10 cellular contexts compared by ENCODE assay signal in the genomic region with DNA sequence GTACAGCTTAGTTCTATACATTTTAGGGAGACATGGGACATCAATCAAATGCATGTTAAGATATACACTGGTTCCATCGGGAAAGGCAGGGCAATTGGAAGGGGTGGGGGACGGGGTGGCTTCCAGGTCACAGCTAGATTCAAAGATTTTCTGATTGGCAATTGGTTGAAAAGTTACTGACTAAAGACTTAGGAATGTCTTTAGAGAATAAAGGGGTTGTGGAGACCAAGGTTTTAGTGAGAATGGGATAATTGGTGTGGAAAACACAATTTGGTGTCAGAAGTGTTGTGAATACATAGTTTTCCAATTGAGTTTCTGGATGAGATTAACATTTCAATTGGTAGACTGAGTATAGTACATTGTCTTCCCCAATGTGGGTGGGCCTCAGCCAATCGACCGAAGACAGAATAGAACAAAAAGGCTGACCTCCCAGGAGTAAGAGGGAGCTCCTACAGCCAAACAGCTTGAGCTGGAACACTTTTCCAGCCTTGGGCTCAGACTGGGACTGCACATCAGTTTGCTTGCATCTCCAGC. TPM values are rescaled to one million over a fixed set of nuclear protein-coding genes. Genes with fewer than 3 reads are reported as not detected.
DNase-seq lines count a peak whose midpoint lies in the region; ATAC-seq, FAIRE-seq and TF ChIP-seq lines count a peak whose summit lies in the region.
"Had no signal": no experiment of that assay in that cellular context is flagged by ENCODE, and none has a peak within 500 bp of the region (broad histone marks: within the 10 kb centered on the region; RNA-seq: fewer than 3 reads in every experiment).

No MANE protein-coding gene starts in this region.

- no peaks in the 10 kb centered on the region for H3K9me3 ChIP-seq in pancreas
- H3K9me3 ChIP-seq in breast epithelium = no peaks in the 10 kb centered on the region

- no peak for DNase-seq in activated T-cell treated with anti-CD3 and anti-CD28 coated beads, Interleukin-2, amount 50 U/mL, for 72 hours
- DNase-seq in activated T-cell treated with anti-CD3 and anti-CD28 coated beads, Interleukin-2, amount 50 U/mL, for 48 hours = no peak
- DNase-seq in immature natural killer cell (no peak), pancreas (no peak), breast epithelium (ENCODE audit: low spot score in 2 of 2) (no peak)
- no peak for DNase-seq in stimulated activated naive B cell treated with anti-CD40 and anti-IgM and Interleukin-4, amounts not matched to agents 10 μg/mL and 1 μg/mL and 100 μg/mL, for 72 hours
- no peak for DNase-seq in stimulated activated naive CD4-positive, alpha-beta T cell (lab: John Stamatoyannopoulos, UW)

- H3K4me1 Mint-ChIP-seq in activated T-cell treated with anti-CD3 and anti-CD28 coated beads, Interleukin-2, amount 50 U/mL, for 72 hours (ENCODE audit: low read depth) = peaks cover 12% of the 10 kb centered on the region
- peaks cover 9% of the 10 kb centered on the region for H3K4me1 Mint-ChIP-seq in activated T-helper 17 cell treated with anti-CD3 and anti-CD28 coated beads, Interleukin-2, amount 50 U/mL, for 72 hours
- H3K4me1 Mint-ChIP-seq in immature natural killer cell = peaks cover 13 to 23% of the 10 kb centered on the region in 2 donors
- H3K4me1 Mint-ChIP-seq in stimulated activated naive B cell treated with anti-CD40 and anti-IgM and Interleukin-4, amounts not matched to agents 10 μg/mL and 1 μg/mL and 100 μg/mL, for 72 hours = peaks cover 3 to 6% of the 10 kb centered on the region in 2 donors
- H3K4me1 Mint-ChIP-seq: central memory CD8-positive, alpha-beta T cell had no signal

- TF ChIP-seq CTCF in pancreas (IDR thresholded peaks at IDR 0.05) (no peak), breast epithelium (IDR thresholded peaks at IDR 0.05) (no peak)

- peaks cover 0 to 2% of the 10 kb centered on the region in 2 donors for H3K36me3 Mint-ChIP-seq in activated T-cell treated with anti-CD3 and anti-CD28 coated beads, Interleukin-2, amount 50 U/mL, for 72 hours (ENCODE audit: insufficient read depth in 2 of 2)
- peaks cover 6% of the 10 kb centered on the region for H3K36me3 Mint-ChIP-seq in activated T-helper 17 cell treated with anti-CD3 and anti-CD28 coated beads, Interleukin-2, amount 50 U/mL, for 72 hours (ENCODE audit: low read depth)
- H3K36me3 Mint-ChIP-seq in immature natural killer cell = peaks cover 0 to 8% (median 3%) of the 10 kb centered on the region in 3 donors
- peaks cover 1 to 11% of the 10 kb centered on the region in 2 donors for H3K36me3 Mint-ChIP-seq in stimulated activated naive B cell treated with anti-CD40 and anti-IgM and Interleukin-4, amounts not matched to agents 10 μg/mL and 1 μg/mL and 100 μg/mL, for 72 hours

- ATAC-seq in activated T-cell treated with anti-CD3 and anti-CD28 coated beads, Interleukin-2, amount 50 U/mL, for 72 hours (replicated peaks in 1 of 2) = no peak
- ATAC-seq in activated T-helper 17 cell treated with anti-CD3 and anti-CD28 coated beads, Interleukin-2, amount 50 U/mL, for 72 hours (replicated peaks) = no peak
- no peak for ATAC-seq in stimulated activated naive B cell treated with anti-CD40 and anti-IgM and Interleukin-4, amounts not matched to agents 10 μg/mL and 1 μg/mL and 100 μg/mL, for 72 hours (replicated peaks)
- ATAC-seq in pancreas = no peak

- no peak overlapping the region for H3K4me3 ChIP-seq in pancreas
- peak overlapping the region in 1 of 3 donors; percentile 74 for H3K4me3 ChIP-seq in breast epithelium

- H3K4me1 ChIP-seq in pancreas = peaks cover 0 to 5% (median 0%) of the 10 kb centered on the region in 3 donors
- no peaks in the 10 kb centered on the region for H3K4me1 ChIP-seq in breast epithelium

- peaks cover 35% of the 10 kb centered on the region for H3K27me3 Mint-ChIP-seq in activated T-cell treated with anti-CD3 and anti-CD28 coated beads, Interleukin-2, amount 50 U/mL, for 72 hours (ENCODE audit: low read depth)
- peaks cover 12% of the 10 kb centered on the region for H3K27me3 Mint-ChIP-seq in activated T-helper 17 cell treated with anti-CD3 and anti-CD28 coated beads, Interleukin-2, amount 50 U/mL, for 72 hours
- peaks cover 3 to 22% (median 8%) of the 10 kb centered on the region in 3 donors for H3K27me3 Mint-ChIP-seq in immature natural killer cell (ENCODE audit: low read depth in 3 of 3)
- peaks cover 7 to 20% of the 10 kb centered on the region in 2 donors for H3K27me3 Mint-ChIP-seq in stimulated activated naive B cell treated with anti-CD40 and anti-IgM and Interleukin-4, amounts not matched to agents 10 μg/mL and 1 μg/mL and 100 μg/mL, for 72 hours

- H3K27ac Mint-ChIP-seq in activated T-cell treated with anti-CD3 and anti-CD28 coated beads, Interleukin-2, amount 50 U/mL, for 72 hours = no peak overlapping the region
- H3K27ac Mint-ChIP-seq in activated T-helper 17 cell treated with anti-CD3 and anti-CD28 coated beads, Interleukin-2, amount 50 U/mL, for 72 hours = no peak overlapping the region
- peak overlapping the region in 2 of 6 donors; percentile 46 to 83 for H3K27ac Mint-ChIP-seq in immature natural killer cell
- no peak overlapping the region for H3K27ac Mint-ChIP-seq in stimulated activated naive B cell treated with anti-CD40 and anti-IgM and Interleukin-4, amounts not matched to agents 10 μg/mL and 1 μg/mL and 100 μg/mL, for 72 hours

- H3K27ac ChIP-seq in pancreas = no peak overlapping the region
- H3K27ac ChIP-seq in breast epithelium = no peak overlapping the region

- WGBS in pancreas, 2 donors = 31 to 42% methylated on average over 4 of the region's 4 CpGs

- peak overlapping the region; percentile 87 to 91 for H3K4me3 Mint-ChIP-seq in activated T-cell treated with anti-CD3 and anti-CD28 coated beads, Interleukin-2, amount 50 U/mL, for 72 hours
- peak overlapping the region; percentile 87 for H3K4me3 Mint-ChIP-seq in activated T-helper 17 cell treated with anti-CD3 and anti-CD28 coated beads, Interleukin-2, amount 50 U/mL, for 72 hours
- H3K4me3 Mint-ChIP-seq in immature natural killer cell = peak overlapping the region; percentile 82 to 94 (median 89)
- peak overlapping the region; percentile 93 to 97 for H3K4me3 Mint-ChIP-seq in stimulated activated naive B cell treated with anti-CD40 and anti-IgM and Interleukin-4, amounts not matched to agents 10 μg/mL and 1 μg/mL and 100 μg/mL, for 72 hours

- H3K27me3 ChIP-seq in pancreas = no peaks in the 10 kb centered on the region
- H3K27me3 ChIP-seq in breast epithelium = no peaks in the 10 kb centered on the region

- H3K36me3 ChIP-seq in pancreas = peaks cover 0 to under 1% (median 0%) of the 10 kb centered on the region in 3 donors
- H3K36me3 ChIP-seq in breast epithelium = peaks cover 3% of the 10 kb centered on the region

- intact Hi-C loops in pancreas (cut with DNase I) (no loop called here), breast epithelium (cut with DNase I; ENCODE audit: low total_unique reads) (no loop called here)

- TF ChIP-seq POLR2A in breast epithelium (IDR thresholded peaks at IDR 0.05) = no peak

- H3K9me3 Mint-ChIP-seq in activated T-cell treated with anti-CD3 and anti-CD28 coated beads, Interleukin-2, amount 50 U/mL, for 72 hours = no peaks in the 10 kb centered on the region
- no peaks in the 10 kb centered on the region for H3K9me3 Mint-ChIP-seq in activated T-helper 17 cell treated with anti-CD3 and anti-CD28 coated beads, Interleukin-2, amount 50 U/mL, for 72 hours
- no peaks in the 10 kb centered on the region for H3K9me3 Mint-ChIP-seq in immature natural killer cell
- H3K9me3 Mint-ChIP-seq in stimulated activated naive B cell treated with anti-CD40 and anti-IgM and Interleukin-4, amounts not matched to agents 10 μg/mL and 1 μg/mL and 100 μg/mL, for 72 hours = no peaks in the 10 kb centered on the region

- FAIRE-seq in pancreas (lab: Jason Lieb, UNC) = no peak

RNA-seq across cellular contexts. Expression of a gene that starts 1.0 kb away (rescaled TPM):
- total RNA-seq in activated T-cell treated with anti-CD3 and anti-CD28 coated beads, Interleukin-2, amount 50 U/mL, for 72 hours = 1 to 10 TPM in 1 of 2 donors, under 1 TPM in 1; 0.70 to 1.4 TPM
- total RNA-seq in activated T-helper 17 cell treated with anti-CD3 and anti-CD28 coated beads, Interleukin-2, amount 50 U/mL, for 72 hours = 1 to 10 TPM; 1.1 to 2.7 TPM
- not detected for polyA plus RNA-seq in immature natural killer cell
- under 1 TPM; 0.08 to 0.55 (median 0.29) TPM for total RNA-seq in pancreas
- polyA plus RNA-seq in pancreas = under 1 TPM; 0.11 to 0.14 TPM
- 1 to 10 TPM in 2 of 3 donors, under 1 TPM in 1; 0.73 to 2.9 (median 1.1) TPM for total RNA-seq in breast epithelium
- polyA plus RNA-seq: liver had no signal

RNA-seq across cellular contexts. Expression of a gene that starts 47.6 kb away (rescaled TPM):
- 10 to 100 TPM; 12.2 to 23.4 TPM for total RNA-seq in activated T-cell treated with anti-CD3 and anti-CD28 coated beads, Interleukin-2, amount 50 U/mL, for 72 hours
- total RNA-seq in activated T-helper 17 cell treated with anti-CD3 and anti-CD28 coated beads, Interleukin-2, amount 50 U/mL, for 72 hours = 10 to 100 TPM; 27.9 to 36.0 TPM
- 10 to 100 TPM; 18.4 to 55.4 (median 48.7) TPM for polyA plus RNA-seq in immature natural killer cell
- total RNA-seq in pancreas = 10 to 100 TPM in 5 of 6 donors, 1 to 10 TPM in 1; 9.2 to 18.7 (median 12.0) TPM
- polyA plus RNA-seq in pancreas = 10 to 100 TPM in 1 of 2 donors, 1 to 10 TPM in 1; 5.9 to 16.1 TPM
- total RNA-seq in breast epithelium = 100 to 1,000 TPM in 2 of 3 donors, 10 to 100 TPM in 1; 79.6 to 111 (median 105) TPM
